8 cellular contexts compared by ENCODE assay signal in genomic region chr12:10614056-10614370, GRCh38. TPM values are rescaled to one million over a fixed set of nuclear protein-coding genes. Genes with fewer than 3 reads are reported as not detected.
DNase-seq lines count a peak whose midpoint lies in the region; ATAC-seq, FAIRE-seq and TF ChIP-seq lines count a peak whose summit lies in the region.

No MANE protein-coding gene starts in this region.

- H3K4ac ChIP-seq in trophoblast cell (ENCODE audit: low read depth, low read length): no peak overlapping the region

- H3K4me2 ChIP-seq in trophoblast cell (ENCODE audit: low read length): peak overlapping the region; percentile 72

- no peak overlapping the region for H2BK5ac ChIP-seq in trophoblast cell (ENCODE audit: low read depth, low read length, poor library complexity)

- no peak for FAIRE-seq in GM19239 (lab: Jason Lieb, UNC)

- no peak overlapping the region for H3K23ac ChIP-seq in trophoblast cell (ENCODE audit: low read length)

- H2BK12ac ChIP-seq in trophoblast cell (ENCODE audit: low read length): no peak overlapping the region

- H3K18ac ChIP-seq in trophoblast cell (ENCODE audit: low read length): no peak overlapping the region

- no peak overlapping the region for H3K9ac ChIP-seq in trophoblast cell (ENCODE audit: low read length)

- no peak for ATAC-seq in HG03460 (IDR thresholded peaks at IDR 0.05; ENCODE audit: unreplicated experiment)

- no peaks in the 10 kb centered on the region for H3K27me3 ChIP-seq in trophoblast cell (ENCODE audit: insufficient read depth, low read length)

- no peak overlapping the region for H4K8ac ChIP-seq in trophoblast cell (ENCODE audit: low read depth, low read length)

- no peak overlapping the region for H4K91ac ChIP-seq in trophoblast cell (ENCODE audit: low read depth, low read length)

- no peak overlapping the region for H3K14ac ChIP-seq in trophoblast cell (ENCODE audit: low read length)

- DNase-seq in GM13976 (ENCODE audit: low spot score) (peak; percentile 20), NCI-H345 (lab: John Stamatoyannopoulos, UW) (peak; percentile 26), epithelial cell of esophagus (ENCODE audit: low read depth) (no peak), trophoblast cell (no peak), GM19239 (ENCODE audit: insufficient read length, low spot score) (no peak), NCI-H146 (lab: John Stamatoyannopoulos, UW) (no peak), NCI-H510A treated with DMSO at 0.1 percent for 48 hours (lab: John Stamatoyannopoulos, UW) (no peak)

- H3K36me3 ChIP-seq in trophoblast cell (ENCODE audit: control insufficient read depth in 1 of 2, insufficient read depth in 2 of 2, low read length in 2 of 2): peaks cover 2 to 4% of the 10 kb centered on the region in 2 experiments

- H2AFZ ChIP-seq in trophoblast cell (ENCODE audit: insufficient read depth, low read length, poor library complexity): no peak overlapping the region

- H3K79me2 ChIP-seq in trophoblast cell (ENCODE audit: control insufficient read depth, insufficient read depth, low read length, poor library complexity): peaks cover 7% of the 10 kb centered on the region

- no peaks in the 10 kb centered on the region for H3K9me3 ChIP-seq in trophoblast cell (ENCODE audit: insufficient read depth, low read depth, low read length)

- TF ChIP-seq CTCF in GM13976 (IDR thresholded peaks at IDR 0.05; ENCODE audit: borderline replicate concordance, control extremely low read depth, extremely low read depth, insufficient read depth, missing control alignments): no peak
- no peak for TF ChIP-seq CTCF in epithelial cell of esophagus (IDR thresholded peaks at IDR 0.05; ENCODE audit: insufficient read depth, low read depth, low read length, missing control alignments)

- in situ Hi-C loops in GM13976 (cut with MboI; ENCODE audit: low sequenced_read_pairs, unreplicated experiment): no loop called here

- H3K27ac ChIP-seq in trophoblast cell (ENCODE audit: low read depth, low read length): no peak overlapping the region

- H3K79me1 ChIP-seq in trophoblast cell (ENCODE audit: low read length): peaks cover 2% of the 10 kb centered on the region

- H2AK5ac ChIP-seq in trophoblast cell (ENCODE audit: low read length): no peak overlapping the region

- H3K4me3 ChIP-seq in epithelial cell of esophagus (ENCODE audit: low read length) (peak overlapping the region; percentile 67), trophoblast cell (ENCODE audit: low read depth, low read length) (no peak overlapping the region)

- peaks cover 0 to 3% of the 10 kb centered on the region in 2 experiments for H3K4me1 ChIP-seq in trophoblast cell (ENCODE audit: control insufficient read depth in 1 of 2, insufficient read depth in 2 of 2, low read length in 2 of 2)

- no peak overlapping the region for H4K12ac ChIP-seq in trophoblast cell (ENCODE audit: low read depth, low read length)

- peak overlapping the region; percentile 23 for H2BK120ac ChIP-seq in trophoblast cell (ENCODE audit: insufficient read depth, low read length, poor library complexity)

- no CpG with 5 or more reads among the region's 4 CpGs for WGBS in trophoblast cell (ENCODE audit: extremely low coverage, insufficient coverage, insufficient read length)

RNA-seq across cellular contexts. Expression of gene MAGOHB, which starts 0.6 kb away (rescaled TPM):
- polyA plus RNA-seq in trophoblast cell (2013): 32.1 TPM in 2 replicates

RNA-seq across cellular contexts. Expression of gene STYK1, which starts 59.8 kb away (rescaled TPM):
- polyA plus RNA-seq in trophoblast cell (2013): 1.7 and 1.8 TPM in 2 replicates

Comparison
In these comparisons a context has a peak if more than half of its experiments do, and no peak if none do; other contexts are left out.
1. DNase-seq: peak in GM13976 (single experiment) and NCI-H345 (single experiment); none in epithelial cell of esophagus (single experiment), trophoblast cell (0 of 2), GM19239 (single experiment), NCI-H146 (single experiment) and NCI-H510A treated with DMSO at 0.1 percent for 48 hours (single experiment).